ENCODE assay signal across 17 cellular contexts in genomic region chr6:125913145-125913544, GRCh38.
"Had no signal": no experiment of that assay in that cellular context is flagged by ENCODE, and none has a peak within 500 bp of the region (broad histone marks: within the 10 kb centered on the region; RNA-seq: fewer than 3 reads in every experiment).

No MANE protein-coding gene starts in this region.

- H3K9me3 ChIP-seq: left ventricle myocardium inferior, pancreas, suprapubic skin had no signal

- H3K27me3 Mint-ChIP-seq: activated CD4-positive, alpha-beta memory T cell treated with anti-CD3 and anti-CD28 coated beads, Interleukin-2, amount 10 ng/mL, durations not matched to agents 7 days and 5 days; activated T-helper 17 cell treated with anti-CD3 and anti-CD28 coated beads, Interleukin-2, amount 50 U/mL, for 72 hours; central memory CD8-positive, alpha-beta T cell; dendritic cell treated with granulocyte-macrophage colony-stimulating factor and Interleukin-4, amounts not matched to agents 40 ng/mL and 50 ng/mL, for 4 days had no signal

- H3K4me2 ChIP-seq: neural progenitor cell had no signal

- H3K27ac ChIP-seq: left ventricle myocardium inferior, neural progenitor cell, pancreas, suprapubic skin had no signal

- ATAC-seq: activated T-helper 17 cell treated with anti-CD3 and anti-CD28 coated beads, Interleukin-2, amount 50 U/mL, for 72 hours; pancreas had no signal

- H3K9me3 Mint-ChIP-seq: activated CD4-positive, alpha-beta memory T cell treated with anti-CD3 and anti-CD28 coated beads, Interleukin-2, amount 10 ng/mL, durations not matched to agents 7 days and 5 days; activated naive CD4-positive, alpha-beta T cell treated with anti-CD3 and anti-CD28 coated beads for 36 hours; central memory CD8-positive, alpha-beta T cell; dendritic cell treated with granulocyte-macrophage colony-stimulating factor and Interleukin-4, amounts not matched to agents 40 ng/mL and 50 ng/mL, for 4 days; mesothelial cell of epicardium; neural progenitor cell; T-helper 2 cell treated with Interferon-gamma antibody and Interleukin-4, amounts not matched to agents 5 μg/mL and 100 μg/mL, for 36 hours had no signal

- H3K36me3 ChIP-seq: neural progenitor cell had no signal

- H2AFZ ChIP-seq: neural progenitor cell had no signal

- H3K4me3 Mint-ChIP-seq: activated CD4-positive, alpha-beta memory T cell treated with anti-CD3 and anti-CD28 coated beads, Interleukin-2, amount 10 ng/mL, durations not matched to agents 7 days and 5 days; activated naive CD4-positive, alpha-beta T cell treated with anti-CD3 and anti-CD28 coated beads for 36 hours; activated T-helper 17 cell treated with anti-CD3 and anti-CD28 coated beads, Interleukin-2, amount 50 U/mL, for 72 hours; central memory CD8-positive, alpha-beta T cell; dendritic cell treated with granulocyte-macrophage colony-stimulating factor and Interleukin-4, amounts not matched to agents 40 ng/mL and 50 ng/mL, for 4 days; mesothelial cell of epicardium; neural progenitor cell; T-helper 2 cell treated with Interferon-gamma antibody and Interleukin-4, amounts not matched to agents 5 μg/mL and 100 μg/mL, for 36 hours had no signal

- H3K27me3 ChIP-seq: neural progenitor cell, pancreas, suprapubic skin had no signal

- DNase-seq: activated CD4-positive, alpha-beta memory T cell treated with anti-CD3 and anti-CD28 coated beads, Interleukin-2, amount 10 ng/mL, durations not matched to agents 7 days and 5 days; activated CD4-positive, alpha-beta T cell treated with anti-CD3 and anti-CD28 coated beads for 1 hour; activated CD8-positive, alpha-beta memory T cell treated with anti-CD3 and anti-CD28 coated beads, Interleukin-2, amount 50 U/mL, for 48 hours; activated naive CD4-positive, alpha-beta T cell treated with anti-CD3 and anti-CD28 coated beads for 36 hours; head of caudate nucleus; islet precursor cell; left ventricle myocardium inferior; pancreas; stimulated activated CD4-positive, alpha-beta T cell treated with anti-CD3 and anti-CD28 coated beads, Interleukin-2, amount 100 ng/mL, for 48 hours; stimulated activated naive CD4-positive, alpha-beta T cell treated with Interleukin-2 at 50 U/mL for 16 hours had no signal

- H3K4me3 ChIP-seq: left ventricle myocardium inferior, neural progenitor cell, pancreas, suprapubic skin had no signal

- H3K9ac ChIP-seq: neural progenitor cell had no signal

- H3K4me1 Mint-ChIP-seq: neural progenitor cell had no signal

- H3K27ac Mint-ChIP-seq: activated CD4-positive, alpha-beta memory T cell treated with anti-CD3 and anti-CD28 coated beads, Interleukin-2, amount 10 ng/mL, durations not matched to agents 7 days and 5 days; activated naive CD4-positive, alpha-beta T cell treated with anti-CD3 and anti-CD28 coated beads for 36 hours; activated T-helper 17 cell treated with anti-CD3 and anti-CD28 coated beads, Interleukin-2, amount 50 U/mL, for 72 hours; dendritic cell treated with granulocyte-macrophage colony-stimulating factor and Interleukin-4, amounts not matched to agents 40 ng/mL and 50 ng/mL, for 4 days; neural progenitor cell; T-helper 2 cell treated with Interferon-gamma antibody and Interleukin-4, amounts not matched to agents 5 μg/mL and 100 μg/mL, for 36 hours had no signal
